13 cellular contexts compared by ENCODE assay signal in genomic region chr7:105990726-105991465, GRCh38. TPM values are rescaled to one million over a fixed set of nuclear protein-coding genes. Genes with fewer than 3 reads are reported as not detected.
DNase-seq lines count a peak whose midpoint lies in the region; ATAC-seq, FAIRE-seq and TF ChIP-seq lines count a peak whose summit lies in the region.
"Had no signal": no experiment of that assay in that cellular context is flagged by ENCODE, and none has a peak within 500 bp of the region (broad histone marks: within the 10 kb centered on the region; RNA-seq: fewer than 3 reads in every experiment).

No MANE protein-coding gene starts in this region.

- H3K27ac ChIP-seq in brain microvascular endothelial cell = no peak overlapping the region
- H3K27ac ChIP-seq: colonic mucosa, HL-60, left lung had no signal

- FAIRE-seq in GM12892 (lab: Jason Lieb, UNC) = no peak

- DNase-seq in COR-L47 (lab: John Stamatoyannopoulos, UW) (peak; percentile 77), NCI-H2081 (lab: John Stamatoyannopoulos, UW) (peak; percentile 73 to 81), brain microvascular endothelial cell (no peak), iPS-NIHi7 (ENCODE audit: extremely low spot score) (peak; percentile 76), HuH-7.5 (ENCODE audit: low spot score) (no peak), GM12892 (ENCODE audit: insufficient read length) (no peak), COLO829 (ENCODE audit: low spot score) (no peak)
- DNase-seq: colonic mucosa, foreskin melanocyte, left lung, MG63 had no signal

- in situ Hi-C loops in brain microvascular endothelial cell (cut with HindIII; ENCODE audit: low pct_ligation_motif_present, low sequenced_read_pairs) = no loop called here

- TF ChIP-seq CTCF in brain microvascular endothelial cell (IDR thresholded peaks at IDR 0.05; ENCODE audit: low read depth, low read length, missing control alignments) = peak; percentile 23

- TF ChIP-seq POLR2A in GM12892 (IDR thresholded peaks at IDR 0.05; ENCODE audit: low read depth, low read length) = no peak

- H3K4me3 ChIP-seq in brain microvascular endothelial cell (ENCODE audit: low read depth, low read length) = no peak overlapping the region
- H3K4me3 ChIP-seq: colonic mucosa, left lung, MG63 had no signal

- no peak for ATAC-seq in GM19328 (IDR thresholded peaks at IDR 0.05; ENCODE audit: unreplicated experiment)
- ATAC-seq: left lung had no signal

- H3K27me3 ChIP-seq in brain microvascular endothelial cell (replicated peaks) = peaks cover 9% of the 10 kb centered on the region
- H3K27me3 ChIP-seq: colonic mucosa, left lung, MG63 had no signal

- H3K36me3 ChIP-seq in brain microvascular endothelial cell (replicated peaks) = no peaks in the 10 kb centered on the region
- H3K36me3 ChIP-seq: colonic mucosa, left lung, MG63 had no signal

RNA-seq across cellular contexts. Expression of gene CDHR3, which starts 27.8 kb away (rescaled TPM):
- 0.19 TPM for polyA plus RNA-seq in GM12892 (2012; ENCODE audit: missing spikeins)

Comparison
In these comparisons a context has a peak if more than half of its experiments do, and no peak if none do; other contexts are left out.
1. DNase-seq: peak in COR-L47 (single experiment), NCI-H2081 (2 of 2) and iPS-NIHi7 (single experiment); none in brain microvascular endothelial cell (single experiment), HuH-7.5 (single experiment), GM12892 (single experiment) and COLO829 (single experiment).